Comparison of ENCODE assay signal across 26 cellular contexts in the genomic region with DNA sequence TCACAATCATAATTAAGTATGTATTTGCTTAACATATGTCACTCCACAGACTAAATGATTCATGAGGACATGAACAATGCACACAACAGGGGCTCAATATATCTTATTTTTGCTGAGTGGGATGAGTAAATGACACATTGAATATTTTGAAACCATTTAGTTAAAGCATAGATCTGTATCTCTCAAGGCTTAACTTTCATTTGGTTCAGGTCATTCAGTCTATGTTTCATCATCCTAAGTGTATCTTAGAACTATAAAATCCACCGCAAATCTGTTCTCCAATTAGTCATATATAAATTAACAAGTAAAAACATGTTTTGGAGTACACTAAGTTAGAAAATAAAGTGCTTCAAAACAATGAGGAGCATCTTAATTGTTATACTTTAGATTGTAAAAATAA. TPM values are rescaled to one million over a fixed set of nuclear protein-coding genes. Genes with fewer than 3 reads are reported as not detected.
"Had no signal": no experiment of that assay in that cellular context is flagged by ENCODE, and none has a peak within 500 bp of the region (broad histone marks: within the 10 kb centered on the region; RNA-seq: fewer than 3 reads in every experiment).

No MANE protein-coding gene starts in this region.

- DNase-seq: activated CD4-positive, alpha-beta T cell treated with anti-CD3 and anti-CD28 coated beads for 48 hours; activated CD4-positive, alpha-beta T cell treated with anti-CD3 and anti-CD28 coated beads, Interleukin-2, amount 50 U/mL, for 4 hours; activated CD4-positive, CD25-positive, alpha-beta regulatory T cell treated with anti-CD3 and anti-CD28 coated beads, Interleukin-2, amount 50 U/mL, for 72 hours; activated CD8-positive, alpha-beta T cell treated with anti-CD3 and anti-CD28 coated beads, Interleukin-2, amount 10 ng/mL, durations not matched to agents 7 days and 5 days; activated effector memory CD4-positive, alpha-beta T cell treated with anti-CD3 and anti-CD28 coated beads, Interleukin-2, amount 50 U/mL, for 16 hours; activated naive CD4-positive, alpha-beta T cell treated with Interleukin-2 at 50 U/mL for 16 hours; activated T-cell treated with anti-CD3 and anti-CD28 coated beads, Interleukin-2, amount 50 U/mL, for 24 hours; brain microvascular endothelial cell; caudate nucleus; Karpas-422; NCI-H1105 treated with DMSO at 0.1 percent for 48 hours; NCI-H146; NCI-H187 treated with DMSO at 0.1 percent for 48 hours; NCI-H345; NCI-H510A; NCI-H526 treated with DMSO at 0.1 percent for 48 hours; NCI-H82; NK-92 treated with Interleukin-12 subunit alpha and Interleukin-12 subunit beta, amount 100 ng/mL, for 24 hours; Peyer's patch; SHP77 treated with DMSO at 0.1 percent for 48 hours; T-helper 17 cell; T-helper 9 cell had no signal

- H3K36me3 Mint-ChIP-seq: activated naive CD4-positive, alpha-beta T cell treated with anti-CD3 and anti-CD28 coated beads, Interleukin-2, amount 50 U/mL, for 72 hours; WTC11 had no signal

- H3K27ac ChIP-seq: brain microvascular endothelial cell, Peyer's patch had no signal

- H3K4me1 Mint-ChIP-seq: WTC11 had no signal

- H3K27ac Mint-ChIP-seq: activated CD8-positive, alpha-beta T cell treated with anti-CD3 and anti-CD28 coated beads, Interleukin-2, amount 10 ng/mL, durations not matched to agents 7 days and 5 days; activated naive CD4-positive, alpha-beta T cell treated with anti-CD3 and anti-CD28 coated beads, Interleukin-2, amount 50 U/mL, for 72 hours; activated T-cell treated with anti-CD3 and anti-CD28 coated beads, Interleukin-2, amount 50 U/mL, for 24 hours; activated T-helper 1 cell treated with anti-CD3 and anti-CD28 coated beads, Interleukin-12 subunit alpha, Interleukin-12 subunit beta, Interleukin-2, Interleukin-4 antibody, amounts not matched to agents 30 ng/mL and 10 ng/mL and 1 ng/mL, durations not matched to agents 14 hours and 24 hours and 36 hours; T-helper 17 cell; WTC11 had no signal

- H3K9me3 ChIP-seq: Peyer's patch had no signal

- H3K4me1 ChIP-seq: Peyer's patch had no signal

- H3K27me3 ChIP-seq: brain microvascular endothelial cell, Peyer's patch had no signal

- H3K4me3 ChIP-seq: Peyer's patch had no signal

- H3K4me3 Mint-ChIP-seq: activated CD8-positive, alpha-beta T cell treated with anti-CD3 and anti-CD28 coated beads, Interleukin-2, amount 10 ng/mL, durations not matched to agents 7 days and 5 days; activated T-cell treated with anti-CD3 and anti-CD28 coated beads, Interleukin-2, amount 50 U/mL, for 24 hours; activated T-helper 1 cell treated with anti-CD3 and anti-CD28 coated beads, Interleukin-12 subunit alpha, Interleukin-12 subunit beta, Interleukin-2, Interleukin-4 antibody, amounts not matched to agents 30 ng/mL and 10 ng/mL and 1 ng/mL, durations not matched to agents 14 hours and 24 hours and 36 hours; T-helper 17 cell; WTC11 had no signal

- H3K36me3 ChIP-seq: brain microvascular endothelial cell, Peyer's patch had no signal

- H3K9me3 Mint-ChIP-seq: activated naive CD4-positive, alpha-beta T cell treated with anti-CD3 and anti-CD28 coated beads, Interleukin-2, amount 50 U/mL, for 72 hours; activated T-cell treated with anti-CD3 and anti-CD28 coated beads, Interleukin-2, amount 50 U/mL, for 24 hours; activated T-helper 1 cell treated with anti-CD3 and anti-CD28 coated beads, Interleukin-12 subunit alpha, Interleukin-12 subunit beta, Interleukin-2, Interleukin-4 antibody, amounts not matched to agents 30 ng/mL and 10 ng/mL and 1 ng/mL, durations not matched to agents 14 hours and 24 hours and 36 hours; WTC11 had no signal

RNA-seq across cellular contexts. Expression of a gene that starts 45.8 kb away (rescaled TPM):
- total RNA-seq: activated CD8-positive, alpha-beta T cell treated with anti-CD3 and anti-CD28 coated beads, Interleukin-2, amount 10 ng/mL, durations not matched to agents 7 days and 5 days; SK-MEL-5 had no signal
